In the genomic region with DNA sequence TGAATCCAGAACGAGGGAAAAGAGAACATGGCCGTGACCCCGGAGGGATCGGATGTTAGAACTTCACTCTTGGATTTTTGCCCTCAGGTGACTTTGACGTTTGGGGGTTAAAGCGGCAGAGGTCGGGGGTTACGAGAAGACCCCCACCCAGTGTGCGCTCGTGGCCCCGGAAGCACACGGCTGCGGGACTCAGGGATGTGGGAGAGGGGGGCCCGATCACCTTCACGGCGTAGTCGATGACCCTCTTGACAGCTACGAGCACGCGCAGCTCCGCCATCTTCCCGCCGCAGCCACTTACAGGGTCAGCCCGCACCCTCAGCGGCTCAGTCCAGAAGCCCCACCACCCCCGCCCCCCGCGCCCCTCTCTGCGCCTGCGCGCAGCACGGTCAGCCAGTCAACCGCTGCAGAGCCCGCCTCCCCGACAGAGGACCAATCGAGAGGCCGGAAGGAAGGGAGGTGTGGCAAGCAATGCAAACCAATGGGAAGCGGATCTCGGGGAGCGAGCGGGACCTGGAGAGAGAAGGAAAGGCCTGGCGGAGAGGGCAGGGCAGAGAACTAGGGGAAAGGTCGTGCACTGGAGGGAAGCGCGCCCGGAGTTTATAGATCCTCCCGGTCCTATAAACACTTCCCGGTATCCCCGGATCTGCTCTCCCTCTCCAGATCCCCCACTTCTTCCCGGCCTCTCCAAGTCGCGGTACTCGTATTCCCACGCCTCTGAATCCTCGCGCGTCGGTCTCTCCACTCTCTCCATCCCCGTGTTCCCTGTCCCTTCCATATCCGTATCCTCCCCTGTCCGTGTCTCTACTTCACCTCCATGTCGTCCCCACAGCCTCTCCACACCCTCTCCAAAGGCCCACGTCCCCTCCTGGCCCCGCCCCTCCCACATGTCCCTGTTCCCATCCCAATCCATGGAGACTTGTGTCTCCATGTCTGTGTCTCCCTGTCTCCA, we compare ENCODE assay signal across 8 cellular contexts. TPM values are rescaled to one million over a fixed set of nuclear protein-coding genes. Genes with fewer than 3 reads are reported as not detected.
DNase-seq lines count a peak whose midpoint lies in the region; ATAC-seq and TF ChIP-seq lines count a peak whose summit lies in the region.

A gene (minus strand): TSS at position 339 of the 949 bp plus-strand sequence. CDS start 62 bp downstream, at position 277.

- peak within 1 kb of the TSS; percentile 94 to 98 (median 96) for H3K27ac Mint-ChIP-seq in CD4-positive, CD25-positive, alpha-beta regulatory T cell
- peak within 1 kb of the TSS; percentile 98 to 100 (median 99) for H3K27ac Mint-ChIP-seq in nephron

- H3K4me3 Mint-ChIP-seq in CD4-positive, CD25-positive, alpha-beta regulatory T cell: peak within 1 kb of the TSS; percentile 92 to 100 (median 98)
- H3K4me3 Mint-ChIP-seq in nephron: peak within 1 kb of the TSS; percentile 98 to 100 (median 99)

- peaks cover 0 to 67% (median 42%) of the 10 kb centered on the region in 4 donors for H3K4me1 Mint-ChIP-seq in CD4-positive, CD25-positive, alpha-beta regulatory T cell
- peaks cover 29% of the 10 kb centered on the region for H3K4me1 Mint-ChIP-seq in nephron

- no peak for TF ChIP-seq CTCF in fibroblast of the aortic adventitia (IDR thresholded peaks at IDR 0.05; ENCODE audit: insufficient read depth, low read length)
- TF ChIP-seq CTCF in nephron (IDR thresholded peaks at IDR 0.05; ENCODE audit: unreplicated experiment in 3 of 3): no peak

- peak within 1 kb of the TSS; percentile 84 for H3K27ac ChIP-seq in CD4-positive, CD25-positive, alpha-beta regulatory T cell (ENCODE audit: insufficient read depth, low read length, poor library complexity, severe bottlenecking)
- peak within 1 kb of the TSS; percentile 77 for H3K27ac ChIP-seq in HUES64 (ENCODE audit: low read depth, low read length)

- H3K27me3 ChIP-seq in CD4-positive, CD25-positive, alpha-beta regulatory T cell (ENCODE audit: control insufficient read depth, insufficient read depth, low read length): no peaks in the 10 kb centered on the region
- no peaks in the 10 kb centered on the region for H3K27me3 ChIP-seq in HUES64 (ENCODE audit: insufficient read depth, low read length)

- peak; percentile 53 to 58 for ATAC-seq in CD4-positive, CD25-positive, alpha-beta regulatory T cell (ENCODE audit: low read depth in 2 of 2)
- ATAC-seq in GM19467 (IDR thresholded peaks at IDR 0.05; ENCODE audit: unreplicated experiment): peak; percentile 48

- H3K36me3 Mint-ChIP-seq in CD4-positive, CD25-positive, alpha-beta regulatory T cell: no peaks in the 10 kb centered on the region
- no peaks in the 10 kb centered on the region for H3K36me3 Mint-ChIP-seq in nephron (ENCODE audit: low read depth)

- peak within 1 kb of the TSS; percentile 95 for H3K4me3 ChIP-seq in CD4-positive, CD25-positive, alpha-beta regulatory T cell (ENCODE audit: low read depth, low read length)
- H3K4me3 ChIP-seq in HUES64 (ENCODE audit: low read length) (peak within 1 kb of the TSS; percentile 86), fibroblast of the aortic adventitia (ENCODE audit: low read depth, low read length) (peak within 1 kb of the TSS; percentile 96)

- WGBS in HUES64: under 1% methylated on average over 61 of the region's 64 CpGs

- peaks cover 38% of the 10 kb centered on the region for H3K4me1 ChIP-seq in CD4-positive, CD25-positive, alpha-beta regulatory T cell (ENCODE audit: control insufficient read depth, insufficient read depth, low read length, poor library complexity, severe bottlenecking)
- H3K4me1 ChIP-seq in HUES64 (ENCODE audit: insufficient read depth, low read length): peaks cover 15% of the 10 kb centered on the region

- H3K27me3 Mint-ChIP-seq in CD4-positive, CD25-positive, alpha-beta regulatory T cell: no peaks in the 10 kb centered on the region
- no peaks in the 10 kb centered on the region for H3K27me3 Mint-ChIP-seq in nephron (ENCODE audit: low read depth)

- no peaks in the 10 kb centered on the region for H3K9me3 Mint-ChIP-seq in CD4-positive, CD25-positive, alpha-beta regulatory T cell
- H3K9me3 Mint-ChIP-seq in nephron: no peaks in the 10 kb centered on the region

- DNase-seq in CD4-positive, CD25-positive, alpha-beta regulatory T cell: peak; percentile 88 to 96 (median 92)
- DNase-seq in SIG-M5 (lab: John Stamatoyannopoulos, UW): peak; percentile 60
- DNase-seq in activated effector memory CD4-positive, alpha-beta T cell treated with anti-CD3 and anti-CD28 coated beads, Interleukin-2, amount 50 U/mL, for 16 hours: peak; percentile 97
- peak; percentile 96 for DNase-seq in fibroblast of the aortic adventitia (ENCODE audit: low read depth)
- peak; percentile 93 for DNase-seq in stimulated activated naive CD4-positive, alpha-beta T cell treated with Interleukin-2 at 50 U/mL for 16 hours (lab: John Stamatoyannopoulos, UW)

- H3K9me3 ChIP-seq in CD4-positive, CD25-positive, alpha-beta regulatory T cell (ENCODE audit: control insufficient read depth in 2 of 2, low read length in 2 of 2): no peaks in the 10 kb centered on the region
- no peaks in the 10 kb centered on the region for H3K9me3 ChIP-seq in HUES64 (ENCODE audit: insufficient read depth, low read depth, low read length)

- no peaks in the 10 kb centered on the region for H3K36me3 ChIP-seq in CD4-positive, CD25-positive, alpha-beta regulatory T cell (ENCODE audit: control insufficient read depth, insufficient read depth, low read length)
- H3K36me3 ChIP-seq in HUES64 (ENCODE audit: insufficient read depth, low read length): no peaks in the 10 kb centered on the region

- peak within 1 kb of the TSS; percentile 77 for H3K9ac ChIP-seq in HUES64 (ENCODE audit: low read depth, low read length)

RNA-seq across cellular contexts. Expression of the gene that starts here (rescaled TPM):
- total RNA-seq in CD4-positive, CD25-positive, alpha-beta regulatory T cell: 41.7 TPM
- 100 to 1,000 TPM in 1 of 4 donors, 10 to 100 TPM in 3; 68.8 to 113 (median 79.5) TPM for polyA plus RNA-seq in CD4-positive, CD25-positive, alpha-beta regulatory T cell
- 39.9 TPM for polyA plus RNA-seq in HUES64 (2013, experiment 1 of 2)
- 39.1 TPM for polyA plus RNA-seq in HUES64 (2013, experiment 2 of 2)
- 66.8 and 104 TPM in 2 replicates for total RNA-seq in fibroblast of the aortic adventitia (ENCODE audit: low replicate concordance)

Comparison
In these comparisons a context has a peak if more than half of its experiments do, and no peak if none do; other contexts are left out.
1. Peak in every context shown above with its lines: DNase-seq, ATAC-seq, H3K4me3 ChIP-seq and H3K27ac ChIP-seq.